Comparison of ENCODE assay signal across 1 cellular context in genomic region chr12:56836800-56837663, GRCh38.
TF ChIP-seq lines count a peak whose summit lies in the region.

No MANE protein-coding gene starts in this region.

TF ChIP-seq in GM12878, 131 proteins besides CTCF, POLR2A, EP300 and RAD21 (continued from another document):
- no peak for TF ChIP-seq ZNF687 (IDR thresholded peaks at IDR 0.05)
